In genomic region chr17:5499790-5500189, GRCh38 we compare ENCODE assay signal across 8 cellular contexts. TPM values are rescaled to one million over a fixed set of nuclear protein-coding genes. Genes with fewer than 3 reads are reported as not detected.
DNase-seq lines count a peak whose midpoint lies in the region; ATAC-seq, FAIRE-seq and TF ChIP-seq lines count a peak whose summit lies in the region.

No MANE protein-coding gene starts in this region.

- H3K9me3 Mint-ChIP-seq in activated naive CD8-positive, alpha-beta T cell treated with anti-CD3 and anti-CD28 coated beads, Interleukin-2, amount 10 ng/mL, durations not matched to agents 7 days and 5 days = no peaks in the 10 kb centered on the region

- peaks cover 6% of the 10 kb centered on the region for H3K27me3 Mint-ChIP-seq in activated naive CD8-positive, alpha-beta T cell treated with anti-CD3 and anti-CD28 coated beads, Interleukin-2, amount 10 ng/mL, durations not matched to agents 7 days and 5 days

- H3K27ac ChIP-seq in temporal lobe (ENCODE audit: low read depth, low read length) = peak overlapping the region; percentile 77

- peaks cover 11% of the 10 kb centered on the region for H3K36me3 Mint-ChIP-seq in activated naive CD8-positive, alpha-beta T cell treated with anti-CD3 and anti-CD28 coated beads, Interleukin-2, amount 10 ng/mL, durations not matched to agents 7 days and 5 days

- peak overlapping the region; percentile 92 for H3K4me3 Mint-ChIP-seq in activated naive CD8-positive, alpha-beta T cell treated with anti-CD3 and anti-CD28 coated beads, Interleukin-2, amount 10 ng/mL, durations not matched to agents 7 days and 5 days

- peaks cover 16% of the 10 kb centered on the region for H3K4me1 Mint-ChIP-seq in activated naive CD8-positive, alpha-beta T cell treated with anti-CD3 and anti-CD28 coated beads, Interleukin-2, amount 10 ng/mL, durations not matched to agents 7 days and 5 days

- H3K27ac Mint-ChIP-seq in activated naive CD8-positive, alpha-beta T cell treated with anti-CD3 and anti-CD28 coated beads, Interleukin-2, amount 10 ng/mL, durations not matched to agents 7 days and 5 days = no peak overlapping the region

- peak; percentile 17 for DNase-seq in activated CD8-positive, alpha-beta memory T cell treated with anti-CD3 and anti-CD28 coated beads, Interleukin-2, amount 50 U/mL, for 4 hours
- no peak for DNase-seq in activated CD8-positive, alpha-beta memory T cell treated with anti-CD3 and anti-CD28 coated beads, Interleukin-2, amount 50 U/mL, for 48 hours
- no peak for DNase-seq in activated naive CD8-positive, alpha-beta T cell treated with anti-CD3 and anti-CD28 coated beads, Interleukin-2, amount 10 ng/mL, durations not matched to agents 7 days and 5 days
- DNase-seq in left kidney (ENCODE audit: low read depth, low spot score) = peak; percentile 81
- DNase-seq in dermis blood vessel endothelial cell = no peak
- DNase-seq in D721Med (ENCODE audit: insufficient read length, low spot score) = no peak
- DNase-seq in KG1 (lab: John Stamatoyannopoulos, UW) = no peak

- FAIRE-seq in D721Med (lab: Jason Lieb, UNC) = no peak

- no peak for TF ChIP-seq CTCF in D721Med (IDR thresholded peaks at IDR 0.05; ENCODE audit: insufficient read depth, missing control alignments)

- ATAC-seq in activated naive CD8-positive, alpha-beta T cell treated with anti-CD3 and anti-CD28 coated beads, Interleukin-2, amount 10 ng/mL, durations not matched to agents 7 days and 5 days (ENCODE audit: low read depth) = no peak

- POLR2A ChIA-PET in activated naive CD8-positive, alpha-beta T cell treated with anti-CD3 and anti-CD28 coated beads, Interleukin-2, amount 10 ng/mL, durations not matched to agents 7 days and 5 days (lab: Charles Lee) = interaction anchor here (0.9 to 4.7 kb wide), 3 partner anchors 14 to 85 kb away, joined by 3 to 29 read pairs (median 4); partner anchors contain the start of genes DERL2, MIS12, NUP88 and RPAIN

RNA-seq across cellular contexts. Expression of gene MIS12, which starts 13.4 kb away (rescaled TPM):
- 10 to 100 TPM; 38.4 to 39.5 TPM for total RNA-seq in activated naive CD8-positive, alpha-beta T cell treated with anti-CD3 and anti-CD28 coated beads, Interleukin-2, amount 10 ng/mL, durations not matched to agents 7 days and 5 days
- 11.6 TPM for total RNA-seq in temporal lobe
- 20.8 and 21.0 TPM in 2 replicates for total RNA-seq in dermis blood vessel endothelial cell

RNA-seq across cellular contexts. Expression of gene DERL2, which starts 13.8 kb away (rescaled TPM):
- 10 to 100 TPM; 68.6 to 72.3 TPM for total RNA-seq in activated naive CD8-positive, alpha-beta T cell treated with anti-CD3 and anti-CD28 coated beads, Interleukin-2, amount 10 ng/mL, durations not matched to agents 7 days and 5 days
- total RNA-seq in temporal lobe (28.8 TPM), dermis blood vessel endothelial cell (25.0 and 25.5 TPM in 2 replicates)

RNA-seq across cellular contexts. Expression of gene DHX33, which starts 31.0 kb away (rescaled TPM):
- 10 to 100 TPM; 14.4 to 14.5 TPM for total RNA-seq in activated naive CD8-positive, alpha-beta T cell treated with anti-CD3 and anti-CD28 coated beads, Interleukin-2, amount 10 ng/mL, durations not matched to agents 7 days and 5 days
- 12.3 TPM for total RNA-seq in temporal lobe
- 11.1 and 23.5 TPM in 2 replicates for total RNA-seq in dermis blood vessel endothelial cell

Comparison
In these comparisons a context has a peak if more than half of its experiments do, and no peak if none do; other contexts are left out.
1. DNase-seq: peak in activated CD8-positive, alpha-beta memory T cell treated with anti-CD3 and anti-CD28 coated beads, Interleukin-2, amount 50 U/mL, for 4 hours (single experiment) and left kidney (single experiment); none in activated CD8-positive, alpha-beta memory T cell treated with anti-CD3 and anti-CD28 coated beads, Interleukin-2, amount 50 U/mL, for 48 hours (single experiment), activated naive CD8-positive, alpha-beta T cell treated with anti-CD3 and anti-CD28 coated beads, Interleukin-2, amount 10 ng/mL, durations not matched to agents 7 days and 5 days (single experiment), dermis blood vessel endothelial cell (single experiment), D721Med (single experiment) and KG1 (single experiment).